ENCODE assay signal across 20 cellular contexts in the genomic region with DNA sequence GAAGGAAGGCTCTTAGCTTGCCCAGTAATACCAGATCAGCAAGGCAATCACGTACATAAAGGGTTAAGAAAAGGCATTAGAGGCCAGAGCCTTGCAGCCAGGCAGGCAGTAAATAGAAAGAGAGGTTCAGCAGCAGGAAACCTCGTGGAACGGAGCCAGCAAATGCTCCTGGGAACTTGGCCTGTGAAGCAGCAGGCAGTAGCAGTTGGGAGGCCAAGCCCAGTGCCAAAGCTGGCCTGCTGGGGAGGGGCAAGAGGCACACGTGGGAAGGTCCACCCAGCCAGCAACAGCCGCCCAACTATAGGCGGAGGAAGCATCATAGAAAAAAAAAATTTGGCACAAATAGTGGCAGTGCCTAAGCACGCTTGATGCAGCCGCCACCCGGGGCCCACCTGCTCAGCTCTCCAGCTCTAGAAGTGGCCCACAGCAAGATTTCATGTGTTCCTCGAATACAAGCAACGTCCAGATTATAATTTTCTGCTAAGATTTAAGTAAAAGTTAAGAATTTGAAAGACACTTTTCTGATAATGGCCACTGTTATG.
A peak's percentile ranks its signal among the peaks of the same experiment; 100 is the strongest.
DNase-seq lines count a peak whose midpoint lies in the region; ATAC-seq, FAIRE-seq and TF ChIP-seq lines count a peak whose summit lies in the region.
"Had no signal": no experiment of that assay in that cellular context is flagged by ENCODE, and none has a peak within 500 bp of the region (broad histone marks: within the 10 kb centered on the region; RNA-seq: fewer than 3 reads in every experiment).

No MANE protein-coding gene starts in this region.

- no peak for TF ChIP-seq EP300 in tibial nerve (IDR thresholded peaks at IDR 0.05)

- no peaks in the 10 kb centered on the region for H3F3A ChIP-seq in PC-3 (ENCODE audit: low read length, unreplicated experiment)

- CTCF ChIA-PET in PC-3 (lab: Charles Lee): no interaction called here

- DNase-seq in G401 (ENCODE audit: low spot score) (peak; percentile 16), NCI-H1694 (lab: John Stamatoyannopoulos, UW) (peak; percentile 93), SJCRH30 (peak; percentile 11 to 23), keratinocyte (ENCODE audit: low read depth, low spot score) (no peak), tibial nerve (ENCODE audit: low spot score in 2 of 2) (no peak), PC-3 (no peak)
- DNase-seq: activated CD4-positive, alpha-beta T cell treated with anti-CD3 and anti-CD28 coated beads for 36 hours; activated CD8-positive, alpha-beta memory T cell treated with anti-CD3 and anti-CD28 coated beads, Interleukin-2, amount 10 ng/mL, durations not matched to agents 7 days and 5 days; activated naive CD8-positive, alpha-beta T cell treated with anti-CD3 and anti-CD28 coated beads, Interleukin-2, amount 50 U/mL, for 24 hours; EL; gastrocnemius medialis; NCI-H1048; NCI-H510A treated with DMSO at 0.1 percent for 48 hours; OCI-M1; right lobe of liver had no signal

- in situ Hi-C loops in G401 (cut with HindIII; ENCODE audit: low sequenced_read_pairs): no loop called here

- no peak overlapping the region for H3K4me3 ChIP-seq in SJCRH30
- no peak overlapping the region for H3K4me3 ChIP-seq in keratinocyte (ENCODE audit: control insufficient read depth in 2 of 3, extremely low read depth in 1 of 3, insufficient read depth in 2 of 3, low read depth in 1 of 3, low read length in 3 of 3)
- no peak overlapping the region for H3K4me3 ChIP-seq in tibial nerve
- H3K4me3 ChIP-seq in PC-3 (ENCODE audit: low read length): no peak overlapping the region
- H3K4me3 ChIP-seq: gastrocnemius medialis, K562, left lung, right lobe of liver, SK-N-MC had no signal

- no peaks in the 10 kb centered on the region for H3K9me3 ChIP-seq in SJCRH30 (replicated peaks)
- no peaks in the 10 kb centered on the region for H3K9me3 ChIP-seq in keratinocyte (ENCODE audit: control insufficient read depth, low read depth, low read length)
- H3K9me3 ChIP-seq in tibial nerve: peaks cover 0 to 16% (median 0%) of the 10 kb centered on the region in 4 donors
- no peaks in the 10 kb centered on the region for H3K9me3 ChIP-seq in PC-3 (ENCODE audit: low read length)
- H3K9me3 ChIP-seq: gastrocnemius medialis, right lobe of liver had no signal

- H4K20me1 ChIP-seq in keratinocyte (ENCODE audit: control insufficient read depth, extremely low read depth, insufficient read depth, low read length) (no peaks in the 10 kb centered on the region), PC-3 (ENCODE audit: low read length) (no peaks in the 10 kb centered on the region)

- H3K27me3 ChIP-seq in SJCRH30 (no peaks in the 10 kb centered on the region), keratinocyte (ENCODE audit: control insufficient read depth, extremely low read depth, insufficient read depth, low read length) (no peaks in the 10 kb centered on the region), tibial nerve (no peaks in the 10 kb centered on the region), PC-3 (ENCODE audit: low read length) (no peaks in the 10 kb centered on the region)
- H3K27me3 ChIP-seq: gastrocnemius medialis, left lung, right lobe of liver had no signal

- ATAC-seq in PC-3: no peak
- ATAC-seq in HG02571 (IDR thresholded peaks at IDR 0.05; ENCODE audit: unreplicated experiment): no peak
- ATAC-seq: activated CD4-positive, alpha-beta T cell treated with anti-CD3 and anti-CD28 coated beads for 36 hours; activated CD8-positive, alpha-beta memory T cell treated with anti-CD3 and anti-CD28 coated beads, Interleukin-2, amount 10 ng/mL, durations not matched to agents 7 days and 5 days; activated naive CD8-positive, alpha-beta T cell treated with anti-CD3 and anti-CD28 coated beads, Interleukin-2, amount 50 U/mL, for 24 hours; gastrocnemius medialis; K562; left lung; right lobe of liver had no signal

- intact Hi-C loops in PC-3 (cut with micrococcal nuclease): no loop called here

- no peak for TF ChIP-seq POLR2A in tibial nerve (IDR thresholded peaks at IDR 0.05)

- H3K36me3 ChIP-seq in SJCRH30 (no peaks in the 10 kb centered on the region), keratinocyte (ENCODE audit: control insufficient read depth in 2 of 2, extremely low read depth in 1 of 2, insufficient read depth in 2 of 2, low read length in 2 of 2) (no peaks in the 10 kb centered on the region), tibial nerve (no peaks in the 10 kb centered on the region), PC-3 (ENCODE audit: low read depth, low read length) (no peaks in the 10 kb centered on the region)
- H3K36me3 ChIP-seq: gastrocnemius medialis, left lung, right lobe of liver had no signal

- H3K9ac ChIP-seq in keratinocyte (ENCODE audit: control insufficient read depth, extremely low read depth, insufficient read depth, low read length): no peak overlapping the region
- H3K9ac ChIP-seq in PC-3 (ENCODE audit: low read length): no peak overlapping the region

- FAIRE-seq in keratinocyte (lab: Jason Lieb, UNC): no peak
- FAIRE-seq: GM19239, K562 had no signal

- no peak overlapping the region for H3K27ac ChIP-seq in SJCRH30
- H3K27ac ChIP-seq in keratinocyte (ENCODE audit: control insufficient read depth, insufficient read depth, low read length): no peak overlapping the region
- H3K27ac ChIP-seq in tibial nerve: no peak overlapping the region
- H3K27ac ChIP-seq in PC-3 (ENCODE audit: low read length): no peak overlapping the region
- H3K27ac ChIP-seq: gastrocnemius medialis, left lung, right lobe of liver, SK-N-MC had no signal

- no peaks in the 10 kb centered on the region for H3K9me2 ChIP-seq in PC-3 (replicated peaks; ENCODE audit: low read length)

- WGBS in tibial nerve, 2 donors: 58 to 59% methylated on average over 11 of the region's 11 CpGs

- POLR2A ChIA-PET in PC-3 (lab: Charles Lee; ENCODE audit: unreplicated experiment): no interaction called here

- H3K4me1 ChIP-seq in SJCRH30: no peaks in the 10 kb centered on the region
- H3K4me1 ChIP-seq in keratinocyte (ENCODE audit: control insufficient read depth, extremely low read depth, insufficient read depth, low read length): no peaks in the 10 kb centered on the region
- no peaks in the 10 kb centered on the region for H3K4me1 ChIP-seq in tibial nerve
- H3K4me1 ChIP-seq in PC-3 (ENCODE audit: insufficient read depth, low read length): no peaks in the 10 kb centered on the region
- H3K4me1 ChIP-seq: gastrocnemius medialis, left lung, right lobe of liver had no signal

- dilution Hi-C loops in keratinocyte (cut with MboI; ENCODE audit: extremely low pct_ligation_motif_present, low sequenced_read_pairs): no loop called here

- H3K9me1 ChIP-seq in keratinocyte (ENCODE audit: control insufficient read depth, extremely low read depth, insufficient read depth, low read length): no peaks in the 10 kb centered on the region

- H3K4me2 ChIP-seq in keratinocyte (ENCODE audit: control insufficient read depth, extremely low read depth, insufficient read depth, low read depth, low read length) (no peak overlapping the region), PC-3 (ENCODE audit: low read length) (no peak overlapping the region)

- no peak for TF ChIP-seq CTCF in keratinocyte (optimal IDR thresholded peaks at IDR 0.05 in 1 of 3, IDR thresholded peaks at IDR 0.05 in 1 of 3, conservative IDR thresholded peaks at IDR 0.05 in 1 of 3; ENCODE audit: extremely low read depth in 1 of 3, insufficient read depth in 2 of 3, low read length in 3 of 3)
- no peak for TF ChIP-seq CTCF in tibial nerve (IDR thresholded peaks at IDR 0.05)
- no peak for TF ChIP-seq CTCF in PC-3 (conservative IDR thresholded peaks at IDR 0.05; ENCODE audit: low read depth, low read length)

- H3K79me2 ChIP-seq in keratinocyte (ENCODE audit: control insufficient read depth, insufficient read depth, low read length) (no peaks in the 10 kb centered on the region), PC-3 (ENCODE audit: low read length) (no peaks in the 10 kb centered on the region)

- peak overlapping the region; percentile 8 for H2AFZ ChIP-seq in keratinocyte (ENCODE audit: control insufficient read depth, low read length)
- H2AFZ ChIP-seq in PC-3 (ENCODE audit: low read length): no peak overlapping the region

- no TSS peak for BruUV-seq in PC-3 (replicated peaks; lab: Mats Ljungman, UMichigan)

Comparison
In these comparisons a context has a peak if more than half of its experiments do, and no peak if none do; other contexts are left out.
1. DNase-seq: peak in G401 (single experiment), NCI-H1694 (single experiment) and SJCRH30 (2 of 2); none in keratinocyte (single experiment), tibial nerve (0 of 2) and PC-3 (single experiment).